Comparison of ENCODE assay signal across 1 cellular context in the genomic region with DNA sequence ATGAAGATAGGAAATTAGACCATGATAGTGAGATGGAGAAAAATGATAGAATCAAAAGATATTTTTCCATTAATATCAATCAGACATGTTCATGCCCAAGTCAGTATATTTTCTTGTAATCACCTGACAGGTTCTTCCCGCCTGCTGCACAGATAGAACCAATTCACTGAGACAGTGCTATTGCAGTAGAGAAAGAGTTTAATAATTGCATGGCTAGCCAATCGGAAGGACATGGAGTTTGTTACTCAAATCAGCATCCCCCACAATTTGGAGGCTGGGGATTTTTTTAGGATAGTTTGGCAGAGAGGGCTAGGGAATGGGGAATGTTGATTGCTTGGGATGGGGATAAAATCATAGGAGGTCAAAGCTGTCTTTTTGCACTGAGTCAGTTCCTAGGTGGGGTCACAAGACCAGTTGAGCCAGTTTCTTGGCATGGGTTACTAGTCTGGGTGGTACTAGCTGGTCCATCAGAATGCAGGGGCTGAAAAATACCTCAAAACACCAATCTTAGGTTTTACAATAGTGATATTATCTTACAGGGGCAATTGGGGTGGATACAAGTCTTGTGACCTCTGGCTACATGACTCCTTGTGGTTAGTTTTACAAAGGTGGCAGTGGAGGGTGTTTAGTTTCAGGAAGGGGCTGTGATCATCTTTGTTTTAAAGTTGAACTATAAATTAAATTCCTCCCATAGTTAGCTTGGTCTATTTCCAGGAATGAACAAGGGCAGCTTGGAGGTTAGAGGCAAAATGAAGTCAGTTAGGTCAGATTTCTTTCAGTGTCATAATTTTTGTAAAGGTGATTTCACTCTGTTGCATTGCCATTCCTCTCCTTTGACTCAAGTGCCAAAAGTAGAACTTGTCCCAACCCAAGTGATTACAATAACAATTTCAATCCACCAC.
TF ChIP-seq lines count a peak whose summit lies in the region.

No MANE protein-coding gene starts in this region.

TF ChIP-seq in IMR-90, 13 proteins besides CTCF, POLR2A, EP300 and RAD21:
- TF ChIP-seq RCOR1 (IDR thresholded peaks at IDR 0.05; ENCODE audit: insufficient replicate concordance, low read length) (no peak), MAFK (IDR thresholded peaks at IDR 0.05; ENCODE audit: low read depth, low read length) (no peak), NFE2L2 (IDR thresholded peaks at IDR 0.05; ENCODE audit: low read depth, low read length) (no peak), SMC3 (IDR thresholded peaks at IDR 0.05; ENCODE audit: low read depth, low read length) (no peak), FOS (IDR thresholded peaks at IDR 0.05; ENCODE audit: low read depth, low read length) (no peak), BHLHE40 (IDR thresholded peaks at IDR 0.05; ENCODE audit: low read depth, low read length) (no peak), CEBPB (IDR thresholded peaks at IDR 0.05; ENCODE audit: low read depth, low read length) (no peak), CHD1 (IDR thresholded peaks at IDR 0.05; ENCODE audit: low read depth, low read length) (no peak), MXI1 (IDR thresholded peaks at IDR 0.05; ENCODE audit: borderline replicate concordance, low read depth, low read length) (no peak), RFX5 (IDR thresholded peaks at IDR 0.05; ENCODE audit: low read depth, low read length) (no peak), MAZ (IDR thresholded peaks at IDR 0.05; ENCODE audit: borderline replicate concordance, low read depth, low read length) (no peak)
- TF ChIP-seq, protein P1, sequence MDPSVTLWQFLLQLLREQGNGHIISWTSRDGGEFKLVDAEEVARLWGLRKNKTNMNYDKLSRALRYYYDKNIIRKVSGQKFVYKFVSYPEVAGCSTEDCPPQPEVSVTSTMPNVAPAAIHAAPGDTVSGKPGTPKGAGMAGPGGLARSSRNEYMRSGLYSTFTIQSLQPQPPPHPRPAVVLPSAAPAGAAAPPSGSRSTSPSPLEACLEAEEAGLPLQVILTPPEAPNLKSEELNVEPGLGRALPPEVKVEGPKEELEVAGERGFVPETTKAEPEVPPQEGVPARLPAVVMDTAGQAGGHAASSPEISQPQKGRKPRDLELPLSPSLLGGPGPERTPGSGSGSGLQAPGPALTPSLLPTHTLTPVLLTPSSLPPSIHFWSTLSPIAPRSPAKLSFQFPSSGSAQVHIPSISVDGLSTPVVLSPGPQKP (IDR thresholded peaks at IDR 0.05; ENCODE audit: borderline replicate concordance, low read depth, low read length) = no peak
- TF ChIP-seq, protein P2, sequence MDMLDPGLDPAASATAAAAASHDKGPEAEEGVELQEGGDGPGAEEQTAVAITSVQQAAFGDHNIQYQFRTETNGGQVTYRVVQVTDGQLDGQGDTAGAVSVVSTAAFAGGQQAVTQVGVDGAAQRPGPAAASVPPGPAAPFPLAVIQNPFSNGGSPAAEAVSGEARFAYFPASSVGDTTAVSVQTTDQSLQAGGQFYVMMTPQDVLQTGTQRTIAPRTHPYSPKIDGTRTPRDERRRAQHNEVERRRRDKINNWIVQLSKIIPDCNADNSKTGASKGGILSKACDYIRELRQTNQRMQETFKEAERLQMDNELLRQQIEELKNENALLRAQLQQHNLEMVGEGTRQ (IDR thresholded peaks at IDR 0.05; ENCODE audit: low read depth, low read length) = no peak
